In genomic region chr2:126644630-126645191, GRCh38 we compare ENCODE assay signal across 10 cellular contexts. TPM values are rescaled to one million over a fixed set of nuclear protein-coding genes. Genes with fewer than 3 reads are reported as not detected.
DNase-seq lines count a peak whose midpoint lies in the region; ATAC-seq, FAIRE-seq and TF ChIP-seq lines count a peak whose summit lies in the region.
"Had no signal": no experiment of that assay in that cellular context is flagged by ENCODE, and none has a peak within 500 bp of the region (broad histone marks: within the 10 kb centered on the region; RNA-seq: fewer than 3 reads in every experiment).

No MANE protein-coding gene starts in this region.

- H3K4me3 Mint-ChIP-seq in activated CD8-positive, alpha-beta T cell treated with anti-CD3 and anti-CD28 coated beads, Interleukin-2, amount 10 ng/mL, durations not matched to agents 7 days and 5 days = no peak overlapping the region
- H3K4me3 Mint-ChIP-seq: CD4-positive, alpha-beta memory T cell had no signal

- intact Hi-C loops in kidney (cut with DNase I) = no loop called here
- intact Hi-C loops in thyroid gland (cut with DNase I) = no loop called here

- H3K27ac Mint-ChIP-seq in activated CD8-positive, alpha-beta T cell treated with anti-CD3 and anti-CD28 coated beads, Interleukin-2, amount 10 ng/mL, durations not matched to agents 7 days and 5 days = no peak overlapping the region

- H3K4me1 ChIP-seq in DOHH2 (ENCODE audit: control insufficient read depth, low read length) = peaks cover 15% of the 10 kb centered on the region
- H3K4me1 ChIP-seq in kidney (ENCODE audit: control insufficient read depth in 1 of 2, insufficient read depth in 1 of 2, low read depth in 1 of 2, low read length in 2 of 2) = no peaks in the 10 kb centered on the region
- no peaks in the 10 kb centered on the region for H3K4me1 ChIP-seq in thyroid gland

- peak overlapping the region; percentile 18 for H3K4me2 ChIP-seq in DOHH2 (ENCODE audit: low read length)

- H3K9me2 ChIP-seq in DOHH2 (replicated peaks; ENCODE audit: control insufficient read depth, low read length) = no peaks in the 10 kb centered on the region

- POLR2A ChIA-PET in activated CD8-positive, alpha-beta T cell treated with anti-CD3 and anti-CD28 coated beads, Interleukin-2, amount 10 ng/mL, durations not matched to agents 7 days and 5 days (lab: Charles Lee) = interaction anchor here (1.1 kb wide), 1 partner anchor 20 kb away, joined by 4 read pairs; no protein-coding TSS in a partner anchor

- no peaks in the 10 kb centered on the region for H3K27me3 Mint-ChIP-seq in activated CD8-positive, alpha-beta T cell treated with anti-CD3 and anti-CD28 coated beads, Interleukin-2, amount 10 ng/mL, durations not matched to agents 7 days and 5 days (ENCODE audit: low read depth)
- H3K27me3 Mint-ChIP-seq: CD4-positive, alpha-beta memory T cell had no signal

- H3K9ac ChIP-seq in kidney (ENCODE audit: low read length in 2 of 2) = no peak overlapping the region

- H4K20me1 ChIP-seq in DOHH2 (ENCODE audit: control insufficient read depth, insufficient read depth, low read depth, low read length) = no peaks in the 10 kb centered on the region

- ATAC-seq in GM19467 (IDR thresholded peaks at IDR 0.05; ENCODE audit: unreplicated experiment) = peak; percentile 81
- peak; percentile 93 for ATAC-seq in HG03135 (IDR thresholded peaks at IDR 0.05; ENCODE audit: unreplicated experiment)
- ATAC-seq in activated CD8-positive, alpha-beta T cell treated with anti-CD3 and anti-CD28 coated beads, Interleukin-2, amount 10 ng/mL, durations not matched to agents 7 days and 5 days = no peak

- H3K36me3 ChIP-seq in DOHH2 (ENCODE audit: control insufficient read depth, low read length) (no peaks in the 10 kb centered on the region), kidney (ENCODE audit: control insufficient read depth in 1 of 2, insufficient read depth in 2 of 2, low read length in 2 of 2) (no peaks in the 10 kb centered on the region), thyroid gland (no peaks in the 10 kb centered on the region)

- H3K27me3 ChIP-seq in DOHH2 (ENCODE audit: control insufficient read depth, low read length) (no peaks in the 10 kb centered on the region), thyroid gland (no peaks in the 10 kb centered on the region)

- 0 out of 2 replicates have a peak overlapping the region, but pooled peaks have one; percentile 14 for H3K27ac ChIP-seq in DOHH2 (ENCODE audit: low read depth, low read length)
- H3K27ac ChIP-seq in kidney (ENCODE audit: low read depth in 2 of 2, low read length in 2 of 2) = no peak overlapping the region
- no peak overlapping the region for H3K27ac ChIP-seq in thyroid gland

- peak overlapping the region; percentile 9; the same call in 1 of the 2 replicates for H3K4me3 ChIP-seq in DOHH2 (ENCODE audit: low read length)
- no peak overlapping the region for H3K4me3 ChIP-seq in kidney (ENCODE audit: low read length in 2 of 2)
- H3K4me3 ChIP-seq in thyroid gland (replicated peaks in 1 of 3) = no peak overlapping the region

- H3K9me3 ChIP-seq in DOHH2 (ENCODE audit: control insufficient read depth, insufficient read depth, low read length) = peaks cover 5% of the 10 kb centered on the region; the same call in 1 of the 2 replicates
- no peaks in the 10 kb centered on the region for H3K9me3 ChIP-seq in kidney (ENCODE audit: control insufficient read depth in 1 of 2, low read length in 2 of 2)
- no peaks in the 10 kb centered on the region for H3K9me3 ChIP-seq in thyroid gland

- CTCF ChIA-PET in activated CD8-positive, alpha-beta T cell treated with anti-CD3 and anti-CD28 coated beads, Interleukin-2, amount 10 ng/mL, durations not matched to agents 7 days and 5 days (lab: Charles Lee) = interaction anchor here (1.6 to 2.3 kb wide), 2 partner anchors 9 to 117 kb away, joined by 6 read pairs; no protein-coding TSS in a partner anchor

- no peak for TF ChIP-seq POLR2A in thyroid gland (IDR thresholded peaks at IDR 0.05)

- H3F3A ChIP-seq in DOHH2 (ENCODE audit: control insufficient read depth, insufficient read depth) = no peaks in the 10 kb centered on the region

- WGBS in thyroid gland, 2 donors = 49 to 53% methylated on average over 2 of the region's 2 CpGs

- H3K36me3 Mint-ChIP-seq in activated CD8-positive, alpha-beta T cell treated with anti-CD3 and anti-CD28 coated beads, Interleukin-2, amount 10 ng/mL, durations not matched to agents 7 days and 5 days (ENCODE audit: low read depth) = no peaks in the 10 kb centered on the region
- H3K36me3 Mint-ChIP-seq: CD4-positive, alpha-beta memory T cell had no signal

- no peaks in the 10 kb centered on the region for H3K79me2 ChIP-seq in DOHH2 (ENCODE audit: control insufficient read depth, low read length)

- no peaks in the 10 kb centered on the region for H3K9me3 Mint-ChIP-seq in activated CD8-positive, alpha-beta T cell treated with anti-CD3 and anti-CD28 coated beads, Interleukin-2, amount 10 ng/mL, durations not matched to agents 7 days and 5 days (ENCODE audit: insufficient read depth)
- H3K9me3 Mint-ChIP-seq: CD4-positive, alpha-beta memory T cell had no signal

- TF ChIP-seq CTCF in DOHH2 (IDR thresholded peaks at IDR 0.05; ENCODE audit: low read depth, low read length, poor library complexity, severe bottlenecking) (no peak), kidney (IDR thresholded peaks at IDR 0.05; ENCODE audit: borderline replicate concordance, extremely low read depth, insufficient read depth) (no peak), thyroid gland (IDR thresholded peaks at IDR 0.05) (no peak)

- no peak for FAIRE-seq in kidney (lab: Jason Lieb, UNC)

- peaks cover 4% of the 10 kb centered on the region for H3K4me1 Mint-ChIP-seq in activated CD8-positive, alpha-beta T cell treated with anti-CD3 and anti-CD28 coated beads, Interleukin-2, amount 10 ng/mL, durations not matched to agents 7 days and 5 days (ENCODE audit: low read depth)

- peak; percentile 18 for DNase-seq in activated CD8-positive, alpha-beta T cell treated with anti-CD3 and anti-CD28 coated beads, Interleukin-2, amount 10 ng/mL, durations not matched to agents 7 days and 5 days
- DNase-seq in NCI-H1694 treated with DMSO at 0.1 percent for 48 hours (lab: John Stamatoyannopoulos, UW) (no peak), kidney (no peak), activated T-cell treated with anti-CD3 and anti-CD28 coated beads for 4 hours (no peak), thyroid gland (no peak)
- DNase-seq: CD4-positive, alpha-beta memory T cell; stimulated activated CD4-positive, alpha-beta T cell treated with anti-CD3 and anti-CD28 coated beads, Interleukin-12 subunit alpha, Interleukin-12 subunit beta, amount 100 ng/mL, for 4 hours had no signal

RNA-seq across cellular contexts. Expression of gene GYPC, which starts 11.2 kb away (rescaled TPM):
- 100 to 1,000 TPM; 163 to 168 TPM for total RNA-seq in activated CD8-positive, alpha-beta T cell treated with anti-CD3 and anti-CD28 coated beads, Interleukin-2, amount 10 ng/mL, durations not matched to agents 7 days and 5 days
- total RNA-seq in kidney (51.1 TPM), thyroid gland (10 to 100 TPM; 17.1 to 83.6 (median 42.5) TPM)
- polyA plus RNA-seq in kidney (ENCODE audit: insufficient read depth, low read depth, low replicate concordance) = 61.9 TPM
